1 cellular context compared by ENCODE assay signal in genomic region chr11:95599959-95600586, GRCh38.
TF ChIP-seq lines count a peak whose summit lies in the region.

No MANE protein-coding gene starts in this region.

TF ChIP-seq in GM23338, 12 proteins besides CTCF, POLR2A, EP300 and RAD21 (continued from another document):
- TF ChIP-seq REST (IDR thresholded peaks at IDR 0.05; ENCODE audit: unreplicated experiment) (no peak), ETS1 (IDR thresholded peaks at IDR 0.05) (no peak)
